ENCODE assay signal across 1 cellular context in the genomic region with DNA sequence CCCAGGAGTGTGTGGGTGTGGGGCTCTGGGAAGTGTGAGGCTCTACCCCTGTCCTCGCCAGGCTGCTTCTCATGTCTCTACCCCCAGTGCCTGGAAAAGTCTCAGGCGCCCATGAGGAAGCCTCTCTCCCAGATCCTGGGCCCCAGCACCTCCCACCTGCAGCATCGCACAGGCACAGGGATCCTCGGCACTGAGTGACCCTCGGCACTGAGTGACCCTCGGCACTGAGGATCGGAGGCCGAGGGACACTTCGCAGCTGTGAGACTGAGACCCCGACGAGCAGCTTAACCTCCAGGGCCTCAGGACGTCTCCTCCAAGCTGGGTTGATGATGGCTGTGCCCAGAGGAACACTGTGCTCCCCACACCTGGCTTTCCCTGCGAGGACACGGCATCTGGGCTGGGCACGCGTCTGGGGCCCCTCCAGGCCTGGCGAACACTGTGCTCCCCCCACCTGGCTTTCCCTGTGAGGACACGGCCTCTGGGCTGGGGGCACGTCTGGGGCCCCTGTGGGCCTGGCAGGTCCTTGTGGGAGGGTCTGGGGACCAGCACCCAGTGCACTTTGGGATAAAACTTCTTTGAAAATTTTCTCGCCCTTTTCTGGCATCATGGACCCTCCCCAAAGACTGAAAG.
TF ChIP-seq lines count a peak whose summit lies in the region.

No MANE protein-coding gene starts in this region.

TF ChIP-seq in WTC11, 78 proteins besides CTCF, POLR2A, EP300 and RAD21 (continued from another document):
- TF ChIP-seq MLX (CRISPR knock-in tag; IDR thresholded peaks at IDR 0.05) (no peak), KAT7 (CRISPR knock-in tag; IDR thresholded peaks at IDR 0.05; ENCODE audit: borderline replicate concordance) (no peak), NR1H2 (CRISPR knock-in tag; IDR thresholded peaks at IDR 0.05) (no peak), SOX15 (CRISPR knock-in tag; IDR thresholded peaks at IDR 0.05) (no peak), ELF4 (CRISPR knock-in tag; IDR thresholded peaks at IDR 0.05; ENCODE audit: low read depth) (no peak), TP53 (CRISPR knock-in tag; IDR thresholded peaks at IDR 0.05) (no peak)
- TF ChIP-seq, protein P1, sequence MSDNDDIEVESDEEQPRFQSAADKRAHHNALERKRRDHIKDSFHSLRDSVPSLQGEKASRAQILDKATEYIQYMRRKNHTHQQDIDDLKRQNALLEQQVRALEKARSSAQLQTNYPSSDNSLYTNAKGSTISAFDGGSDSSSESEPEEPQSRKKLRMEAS (CRISPR knock-in tag; IDR thresholded peaks at IDR 0.05) = no peak
